Comparison of ENCODE assay signal across 12 cellular contexts in the genomic region with DNA sequence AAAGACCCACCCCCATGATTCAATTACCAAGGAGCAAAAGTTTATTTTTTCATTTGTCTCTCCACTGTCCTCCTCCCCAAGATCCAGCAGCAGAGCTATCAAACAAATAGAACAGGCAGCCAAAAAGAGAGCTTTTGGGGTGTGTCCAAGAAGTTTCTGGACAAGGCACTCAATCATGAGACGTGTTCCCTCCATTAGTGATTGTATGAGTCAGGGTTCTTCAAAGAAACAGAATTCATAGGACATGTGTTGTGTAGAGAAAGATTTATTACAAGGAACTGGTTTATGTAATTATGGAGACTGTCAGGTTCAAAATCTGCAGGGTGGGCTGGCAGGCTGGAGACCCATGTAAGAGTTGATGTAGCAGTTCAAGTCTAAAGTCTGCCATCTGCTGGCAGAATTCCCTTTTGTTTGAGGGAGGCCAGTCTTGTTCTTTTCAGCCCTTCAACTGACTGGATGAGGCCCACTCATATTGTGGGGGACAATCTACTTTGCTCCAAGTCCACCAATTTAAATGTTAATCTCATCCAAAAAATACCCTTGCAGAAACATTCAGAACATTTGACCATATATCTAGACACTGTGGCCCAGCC.
DNase-seq lines count a peak whose midpoint lies in the region; ATAC-seq and TF ChIP-seq lines count a peak whose summit lies in the region.
"Had no signal": no experiment of that assay in that cellular context is flagged by ENCODE, and none has a peak within 500 bp of the region (broad histone marks: within the 10 kb centered on the region; RNA-seq: fewer than 3 reads in every experiment).

No MANE protein-coding gene starts in this region.

- no peaks in the 10 kb centered on the region for H3K36me3 Mint-ChIP-seq in stimulated activated effector memory CD8-positive, alpha-beta T cell treated with anti-CD3 and anti-CD28 coated beads, Interleukin-12 subunit alpha, Interleukin-12 subunit beta, amount 100 ng/mL, for 72 hours
- no peaks in the 10 kb centered on the region for H3K36me3 Mint-ChIP-seq in activated CD4-positive, alpha-beta T cell treated with anti-CD3 and anti-CD28 coated beads, Interleukin-2, amount 10 ng/mL, durations not matched to agents 7 days and 5 days (ENCODE audit: low read depth)
- H3K36me3 Mint-ChIP-seq: CD14-positive monocyte had no signal

- DNase-seq in cardiac muscle cell (ENCODE audit: low read depth in 1 of 2, low spot score in 1 of 2) (peak; percentile 37 to 49), cardiac septum (ENCODE audit: low spot score) (no peak), fibroblast of lung (ENCODE audit: low read depth in 2 of 2) (peak; percentile 63 to 71), NCI-H2171 treated with DMSO at 0.1 percent for 48 hours (lab: John Stamatoyannopoulos, UW) (no peak)
- DNase-seq in stimulated activated effector memory CD8-positive, alpha-beta T cell treated with anti-CD3 and anti-CD28 coated beads, Interleukin-12 subunit alpha, Interleukin-12 subunit beta, amount 100 ng/mL, for 72 hours (ENCODE audit: low spot score in 2 of 2), result no peak
- no peak for DNase-seq in activated CD4-positive, alpha-beta T cell treated with anti-CD3 and anti-CD28 coated beads, Interleukin-2, amount 10 ng/mL, durations not matched to agents 7 days and 5 days
- DNase-seq in stimulated activated CD4-positive, alpha-beta T cell treated with anti-CD3 and anti-CD28 coated beads, Interleukin-4, amount 100 ng/mL, for 1 hour, result no peak
- DNase-seq: activated CD4-positive, alpha-beta T cell treated with anti-CD3 and anti-CD28 coated beads for 4 hours had no signal

- no peaks in the 10 kb centered on the region for H3K79me2 ChIP-seq in OCI-LY3 (ENCODE audit: low read length)
- H3K79me2 ChIP-seq in fibroblast of lung (ENCODE audit: control insufficient read depth, insufficient read depth, low read length), result no peaks in the 10 kb centered on the region

- peaks cover 11% of the 10 kb centered on the region for H3K9me3 Mint-ChIP-seq in stimulated activated effector memory CD8-positive, alpha-beta T cell treated with anti-CD3 and anti-CD28 coated beads, Interleukin-12 subunit alpha, Interleukin-12 subunit beta, amount 100 ng/mL, for 72 hours
- no peaks in the 10 kb centered on the region for H3K9me3 Mint-ChIP-seq in activated CD4-positive, alpha-beta T cell treated with anti-CD3 and anti-CD28 coated beads, Interleukin-2, amount 10 ng/mL, durations not matched to agents 7 days and 5 days

- H3K27me3 ChIP-seq in cardiac muscle cell, result no peaks in the 10 kb centered on the region
- H3K27me3 ChIP-seq in OCI-LY3 (ENCODE audit: low read depth, low read length), result no peaks in the 10 kb centered on the region
- H3K27me3 ChIP-seq in fibroblast of lung (ENCODE audit: control insufficient read depth, insufficient read depth, low read length), result no peaks in the 10 kb centered on the region
- H3K27me3 ChIP-seq: adrenal gland, esophagus muscularis mucosa had no signal

- H3K27me3 Mint-ChIP-seq in activated CD4-positive, alpha-beta T cell treated with anti-CD3 and anti-CD28 coated beads, Interleukin-2, amount 10 ng/mL, durations not matched to agents 7 days and 5 days, result no peaks in the 10 kb centered on the region

- intact Hi-C loops in cardiac septum (cut with DNase I), result no loop called here

- H2AFZ ChIP-seq in OCI-LY3 (ENCODE audit: low read depth, low read length) (no peak overlapping the region), fibroblast of lung (ENCODE audit: low read length) (no peak overlapping the region)

- H3K36me3 ChIP-seq in cardiac muscle cell (no peaks in the 10 kb centered on the region), OCI-LY3 (replicated peaks; ENCODE audit: low read depth, low read length) (no peaks in the 10 kb centered on the region), fibroblast of lung (ENCODE audit: control insufficient read depth, insufficient read depth, low read length) (no peaks in the 10 kb centered on the region)
- H3K36me3 ChIP-seq: adrenal gland, esophagus muscularis mucosa had no signal

- no peak overlapping the region for H3K27ac ChIP-seq in cardiac muscle cell
- H3K27ac ChIP-seq in OCI-LY3 (ENCODE audit: low read length), result no peak overlapping the region
- H3K27ac ChIP-seq in fibroblast of lung (ENCODE audit: insufficient read depth, low read length), result no peak overlapping the region
- H3K27ac ChIP-seq: adrenal gland, esophagus muscularis mucosa had no signal

- no peaks in the 10 kb centered on the region for H3K4me1 ChIP-seq in cardiac muscle cell (ENCODE audit: low read depth)
- no peaks in the 10 kb centered on the region for H3K4me1 ChIP-seq in OCI-LY3 (ENCODE audit: low read length)
- no peaks in the 10 kb centered on the region for H3K4me1 ChIP-seq in fibroblast of lung (ENCODE audit: control insufficient read depth, extremely low read depth, insufficient read depth, low read length)
- H3K4me1 ChIP-seq: adrenal gland, esophagus muscularis mucosa had no signal

- no peak overlapping the region for H3K27ac Mint-ChIP-seq in stimulated activated effector memory CD8-positive, alpha-beta T cell treated with anti-CD3 and anti-CD28 coated beads, Interleukin-12 subunit alpha, Interleukin-12 subunit beta, amount 100 ng/mL, for 72 hours
- H3K27ac Mint-ChIP-seq in activated CD4-positive, alpha-beta T cell treated with anti-CD3 and anti-CD28 coated beads, Interleukin-2, amount 10 ng/mL, durations not matched to agents 7 days and 5 days, result no peak overlapping the region
- H3K27ac Mint-ChIP-seq: CD14-positive monocyte had no signal

- no peaks in the 10 kb centered on the region for H3K4me1 Mint-ChIP-seq in stimulated activated effector memory CD8-positive, alpha-beta T cell treated with anti-CD3 and anti-CD28 coated beads, Interleukin-12 subunit alpha, Interleukin-12 subunit beta, amount 100 ng/mL, for 72 hours
- H3K4me1 Mint-ChIP-seq in activated CD4-positive, alpha-beta T cell treated with anti-CD3 and anti-CD28 coated beads, Interleukin-2, amount 10 ng/mL, durations not matched to agents 7 days and 5 days, result no peaks in the 10 kb centered on the region

- H3K4me3 Mint-ChIP-seq in stimulated activated effector memory CD8-positive, alpha-beta T cell treated with anti-CD3 and anti-CD28 coated beads, Interleukin-12 subunit alpha, Interleukin-12 subunit beta, amount 100 ng/mL, for 72 hours, result no peak overlapping the region
- no peak overlapping the region for H3K4me3 Mint-ChIP-seq in activated CD4-positive, alpha-beta T cell treated with anti-CD3 and anti-CD28 coated beads, Interleukin-2, amount 10 ng/mL, durations not matched to agents 7 days and 5 days
- H3K4me3 Mint-ChIP-seq: CD14-positive monocyte had no signal

- H3K4me2 ChIP-seq in OCI-LY3 (ENCODE audit: low read length) (no peak overlapping the region), fibroblast of lung (ENCODE audit: extremely low read depth, insufficient read depth, low read length) (no peak overlapping the region)

- TF ChIP-seq CTCF in cardiac muscle cell (IDR thresholded peaks at IDR 0.05; ENCODE audit: low read depth, low read length), result no peak
- TF ChIP-seq CTCF in OCI-LY3 (IDR thresholded peaks at IDR 0.05; ENCODE audit: low read depth, low read length), result peak; percentile 31
- TF ChIP-seq CTCF in fibroblast of lung (conservative IDR thresholded peaks at IDR 0.05 in 1 of 2, IDR thresholded peaks at IDR 0.05 in 1 of 2; ENCODE audit: low read depth in 1 of 2, low read length in 2 of 2), result no peak

- no peaks in the 10 kb centered on the region for H4K20me1 ChIP-seq in OCI-LY3 (ENCODE audit: insufficient read depth, low read length)
- no peaks in the 10 kb centered on the region for H4K20me1 ChIP-seq in fibroblast of lung (ENCODE audit: control insufficient read depth, extremely low read depth, insufficient read depth, low read length)

- no peaks in the 10 kb centered on the region for H3K9me3 ChIP-seq in cardiac muscle cell (ENCODE audit: low read depth)
- H3K9me3 ChIP-seq in OCI-LY3 (ENCODE audit: insufficient read depth, low read length), result no peaks in the 10 kb centered on the region
- no peaks in the 10 kb centered on the region for H3K9me3 ChIP-seq in fibroblast of lung (ENCODE audit: control insufficient read depth, insufficient read depth, low read depth, low read length)
- H3K9me3 ChIP-seq: adrenal gland, esophagus muscularis mucosa had no signal

- CTCF ChIA-PET in activated CD4-positive, alpha-beta T cell treated with anti-CD3 and anti-CD28 coated beads, Interleukin-2, amount 10 ng/mL, durations not matched to agents 7 days and 5 days (lab: Charles Lee), result no interaction called here

- POLR2A ChIA-PET in activated CD4-positive, alpha-beta T cell treated with anti-CD3 and anti-CD28 coated beads, Interleukin-2, amount 10 ng/mL, durations not matched to agents 7 days and 5 days (lab: Charles Lee), result no interaction called here

- H3K9ac ChIP-seq in OCI-LY3 (ENCODE audit: low read length), result no peak overlapping the region
- H3K9ac ChIP-seq in fibroblast of lung (ENCODE audit: insufficient read depth, low read length), result no peak overlapping the region

- H3K4me3 ChIP-seq in cardiac muscle cell (no peak overlapping the region), OCI-LY3 (ENCODE audit: low read length) (no peak overlapping the region), fibroblast of lung (replicated peaks in 1 of 4; ENCODE audit: control extremely low read depth in 1 of 4, insufficient read depth in 1 of 4, low read depth in 3 of 4, low read length in 4 of 4) (no peak overlapping the region)
- H3K4me3 ChIP-seq: adrenal gland, esophagus muscularis mucosa had no signal

- no peak for ATAC-seq in stimulated activated effector memory CD8-positive, alpha-beta T cell treated with anti-CD3 and anti-CD28 coated beads, Interleukin-12 subunit alpha, Interleukin-12 subunit beta, amount 100 ng/mL, for 72 hours

Comparison
In these comparisons a context has a peak if more than half of its experiments do, and no peak if none do; other contexts are left out.
1. DNase-seq: peak in cardiac muscle cell (2 of 2) and fibroblast of lung (2 of 2); none in cardiac septum (single experiment), stimulated activated effector memory CD8-positive, alpha-beta T cell treated with anti-CD3 and anti-CD28 coated beads, Interleukin-12 subunit alpha, Interleukin-12 subunit beta, amount 100 ng/mL, for 72 hours (0 of 2), activated CD4-positive, alpha-beta T cell treated with anti-CD3 and anti-CD28 coated beads, Interleukin-2, amount 10 ng/mL, durations not matched to agents 7 days and 5 days (single experiment), NCI-H2171 treated with DMSO at 0.1 percent for 48 hours (single experiment) and stimulated activated CD4-positive, alpha-beta T cell treated with anti-CD3 and anti-CD28 coated beads, Interleukin-4, amount 100 ng/mL, for 1 hour (single experiment).